28 cellular contexts compared by ENCODE assay signal in the genomic region with DNA sequence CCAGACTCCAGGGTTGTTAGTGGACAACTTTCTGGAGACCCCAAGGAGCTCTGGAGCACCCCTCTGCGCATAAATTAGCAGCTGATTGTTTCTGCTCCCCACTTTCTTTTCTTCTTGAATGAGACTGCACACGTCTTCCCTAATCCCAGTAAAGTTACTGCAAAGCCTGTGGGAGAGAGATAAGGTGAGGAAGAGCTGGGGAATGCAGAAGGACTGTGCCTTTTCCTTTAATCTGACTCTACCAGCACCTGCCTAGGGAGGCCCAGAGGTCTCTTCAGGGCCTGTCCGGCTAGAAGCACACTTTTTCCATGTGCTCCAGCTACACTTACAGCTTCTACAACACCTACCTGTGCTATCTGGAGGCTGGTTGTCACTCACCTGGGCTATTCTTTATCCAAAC.
"Had no signal": no experiment of that assay in that cellular context is flagged by ENCODE, and none has a peak within 500 bp of the region (broad histone marks: within the 10 kb centered on the region; RNA-seq: fewer than 3 reads in every experiment).

No MANE protein-coding gene starts in this region.

- H3K4me3 Mint-ChIP-seq: natural killer cell; nephron; neural progenitor cell; stimulated activated effector memory CD8-positive, alpha-beta T cell treated with anti-CD3 and anti-CD28 coated beads, Interleukin-12 subunit alpha, Interleukin-12 subunit beta, amount 100 ng/mL, for 72 hours; stimulated activated naive B cell treated with anti-CD40 and anti-IgM and Interleukin-4, amounts not matched to agents 10 μg/mL and 1 μg/mL and 100 μg/mL, for 72 hours; stimulated activated naive CD8-positive, alpha-beta T cell treated with anti-CD3 and anti-CD28 coated beads, Interleukin-15, Interleukin-2, amounts not matched to agents 100 ng/mL and 50 ng/mL, for 24 hours; type B pancreatic cell had no signal

- H3K9ac ChIP-seq: neural progenitor cell, parathyroid adenoma had no signal

- H3K27me3 Mint-ChIP-seq: progenitor cell of endocrine pancreas; stimulated activated naive B cell treated with anti-CD40 and anti-IgM and Interleukin-4, amounts not matched to agents 10 μg/mL and 1 μg/mL and 100 μg/mL, for 72 hours; type B pancreatic cell had no signal

- H3K4me1 ChIP-seq: parathyroid adenoma, psoas muscle, right lobe of liver, sigmoid colon, stomach, thyroid gland, tibial nerve, upper lobe of right lung, uterus had no signal

- H3K27me3 ChIP-seq: neural progenitor cell, ovary, right lobe of liver, sigmoid colon, stomach, thyroid gland, tibial nerve, upper lobe of right lung, uterus had no signal

- H3K27ac ChIP-seq: neural progenitor cell, ovary, parathyroid adenoma, psoas muscle, right lobe of liver, sigmoid colon, stomach, thoracic aorta, thyroid gland, tibial nerve, upper lobe of right lung, uterus had no signal

- H3K79me2 ChIP-seq: parathyroid adenoma had no signal

- H3K36me3 Mint-ChIP-seq: natural killer cell; neural progenitor cell; stimulated activated effector memory CD8-positive, alpha-beta T cell treated with anti-CD3 and anti-CD28 coated beads, Interleukin-12 subunit alpha, Interleukin-12 subunit beta, amount 100 ng/mL, for 72 hours; stimulated activated naive B cell treated with anti-CD40 and anti-IgM and Interleukin-4, amounts not matched to agents 10 μg/mL and 1 μg/mL and 100 μg/mL, for 72 hours; type B pancreatic cell had no signal

- H3K4me1 Mint-ChIP-seq: natural killer cell; neural progenitor cell; stimulated activated effector memory CD8-positive, alpha-beta T cell treated with anti-CD3 and anti-CD28 coated beads, Interleukin-12 subunit alpha, Interleukin-12 subunit beta, amount 100 ng/mL, for 72 hours had no signal

- H3K4me3 ChIP-seq: neural progenitor cell, ovary, psoas muscle, right lobe of liver, sigmoid colon, stomach, thoracic aorta, thyroid gland, tibial nerve, upper lobe of right lung, uterus had no signal

- H3K9me3 Mint-ChIP-seq: nephron; neural progenitor cell; stimulated activated naive CD8-positive, alpha-beta T cell treated with anti-CD3 and anti-CD28 coated beads, Interleukin-15, Interleukin-2, amounts not matched to agents 100 ng/mL and 50 ng/mL, for 24 hours had no signal

- DNase-seq: natural killer cell; occipital lobe; ovary; posterior cingulate gyrus; psoas muscle; right cardiac atrium; right lobe of liver; sigmoid colon; small intestine; stimulated activated CD4-positive, alpha-beta T cell treated with anti-CD3 and anti-CD28 coated beads, Interleukin-15, amount 100 ng/mL, for 24 hours; stimulated activated CD4-positive, alpha-beta T cell treated with anti-CD3 and anti-CD28 coated beads, Interleukin-2, amount 100 ng/mL, for 24 hours; stimulated activated CD4-positive, alpha-beta T cell treated with anti-CD3 and anti-CD28 coated beads, Interleukin-2, amount 100 ng/mL, for 48 hours; stimulated activated CD4-positive, alpha-beta T cell treated with anti-CD3 and anti-CD28 coated beads, Interleukin-4, amount 100 ng/mL, for 24 hours; stimulated activated naive B cell treated with anti-CD40 and anti-IgM and Interleukin-4, amounts not matched to agents 10 μg/mL and 1 μg/mL and 100 μg/mL, for 72 hours; stimulated activated naive CD4-positive, alpha-beta T cell treated with Interleukin-2 at 50 U/mL for 16 hours; stomach; upper lobe of right lung; uterus had no signal

- H3K27ac Mint-ChIP-seq: natural killer cell; nephron; neural progenitor cell; progenitor cell of endocrine pancreas; stimulated activated effector memory CD8-positive, alpha-beta T cell treated with anti-CD3 and anti-CD28 coated beads, Interleukin-12 subunit alpha, Interleukin-12 subunit beta, amount 100 ng/mL, for 72 hours; stimulated activated naive B cell treated with anti-CD40 and anti-IgM and Interleukin-4, amounts not matched to agents 10 μg/mL and 1 μg/mL and 100 μg/mL, for 72 hours; stimulated activated naive CD8-positive, alpha-beta T cell treated with anti-CD3 and anti-CD28 coated beads, Interleukin-15, Interleukin-2, amounts not matched to agents 100 ng/mL and 50 ng/mL, for 24 hours; type B pancreatic cell had no signal

- H3K36me3 ChIP-seq: neural progenitor cell, ovary, right lobe of liver, sigmoid colon, stomach, thoracic aorta, thyroid gland, tibial nerve, upper lobe of right lung, uterus had no signal

- FAIRE-seq: small intestine had no signal

- ATAC-seq: natural killer cell; psoas muscle; right cardiac atrium; right lobe of liver; stimulated activated effector memory CD8-positive, alpha-beta T cell treated with anti-CD3 and anti-CD28 coated beads, Interleukin-12 subunit alpha, Interleukin-12 subunit beta, amount 100 ng/mL, for 72 hours; stimulated activated naive B cell treated with anti-CD40 and anti-IgM and Interleukin-4, amounts not matched to agents 10 μg/mL and 1 μg/mL and 100 μg/mL, for 72 hours; upper lobe of right lung had no signal

- H3K9me3 ChIP-seq: ovary, psoas muscle, right lobe of liver, sigmoid colon, stomach, thoracic aorta, thyroid gland, tibial nerve, uterus had no signal

- H2AFZ ChIP-seq: neural progenitor cell, parathyroid adenoma had no signal
